ENCODE assay signal across 23 cellular contexts in the genomic region with DNA sequence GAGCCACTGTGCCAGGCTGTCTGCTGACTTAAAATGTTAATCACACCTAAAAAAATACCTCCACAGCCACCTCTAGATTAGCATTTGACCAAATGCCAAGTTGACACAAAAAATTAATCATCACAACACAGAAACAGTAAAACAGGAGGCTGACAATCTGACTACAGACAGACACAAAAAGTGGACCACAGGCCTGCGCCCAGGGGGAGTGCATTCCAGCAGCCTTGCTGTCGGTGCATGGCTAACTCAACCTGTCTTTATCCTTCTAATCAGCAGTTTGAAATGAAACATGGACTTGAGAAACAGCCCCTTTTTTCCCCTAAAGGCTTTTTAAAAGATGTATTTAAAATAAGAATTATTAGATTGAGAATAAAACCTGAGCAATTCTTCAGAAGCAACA. TPM values are rescaled to one million over a fixed set of nuclear protein-coding genes. Genes with fewer than 3 reads are reported as not detected.
DNase-seq lines count a peak whose midpoint lies in the region; ATAC-seq, FAIRE-seq and TF ChIP-seq lines count a peak whose summit lies in the region.
"Had no signal": no experiment of that assay in that cellular context is flagged by ENCODE, and none has a peak within 500 bp of the region (broad histone marks: within the 10 kb centered on the region; RNA-seq: fewer than 3 reads in every experiment).

No MANE protein-coding gene starts in this region.

- H3K27ac ChIP-seq in DOHH2 (ENCODE audit: low read depth, low read length): peak overlapping the region; percentile 93
- H3K27ac ChIP-seq: 22Rv1; A549; BLaER1 treated with 17β-estradiol and CSF1 and Interleukin-3, amounts not matched to agents 10 nM and 100 nM; C4-2B had no signal

- H3F3A ChIP-seq in DOHH2 (ENCODE audit: control insufficient read depth, insufficient read depth): peaks cover 11% of the 10 kb centered on the region; the same call in 1 of the 2 replicates

- no peaks in the 10 kb centered on the region for H4K20me1 ChIP-seq in DOHH2 (ENCODE audit: control insufficient read depth, insufficient read depth, low read depth, low read length)
- H4K20me1 ChIP-seq: BLaER1 treated with 17β-estradiol and CSF1 and Interleukin-3, amounts not matched to agents 10 nM and 100 nM had no signal

- H3K9me3 ChIP-seq in DOHH2 (ENCODE audit: control insufficient read depth, insufficient read depth, low read length): no peaks in the 10 kb centered on the region
- H3K9me3 ChIP-seq: A549, Caco-2 had no signal

- no peak for FAIRE-seq in HTR-8/SVneo (lab: Jason Lieb, UNC)
- FAIRE-seq: A549, D721Med, GM12878, GM12892, GM18507, GM19239 had no signal

- no peaks in the 10 kb centered on the region for H3K9me2 ChIP-seq in DOHH2 (replicated peaks; ENCODE audit: control insufficient read depth, low read length)

- no peak for ATAC-seq in GM18909 (IDR thresholded peaks at IDR 0.05; ENCODE audit: poor library complexity, unreplicated experiment)
- ATAC-seq: A549; CD8-positive, alpha-beta T cell; GM12878 had no signal

- no peak for TF ChIP-seq CTCF in DOHH2 (IDR thresholded peaks at IDR 0.05; ENCODE audit: low read depth, low read length, poor library complexity, severe bottlenecking)

- no peak overlapping the region for H3K4me3 ChIP-seq in DOHH2 (ENCODE audit: low read length)
- H3K4me3 ChIP-seq: A549; BLaER1 treated with 17β-estradiol and CSF1 and Interleukin-3, amounts not matched to agents 10 nM and 100 nM; GM12878 had no signal

- no peaks in the 10 kb centered on the region for H3K79me2 ChIP-seq in DOHH2 (ENCODE audit: control insufficient read depth, low read length)

- no peaks in the 10 kb centered on the region for H3K36me3 ChIP-seq in DOHH2 (ENCODE audit: control insufficient read depth, low read length)
- H3K36me3 ChIP-seq: BLaER1 treated with 17β-estradiol and CSF1 and Interleukin-3, amounts not matched to agents 10 nM and 100 nM had no signal

- DNase-seq in M059J (ENCODE audit: low read depth): peak; percentile 15
- DNase-seq in islet precursor cell: peak; percentile 66
- DNase-seq in HTR-8/SVneo (ENCODE audit: insufficient read length, low spot score): no peak
- no peak for DNase-seq in stimulated activated CD4-positive, alpha-beta T cell treated with anti-CD3 and anti-CD28 coated beads, Interleukin-4, amount 100 ng/mL, for 24 hours
- DNase-seq: AML-193; Caco-2; Calu3; CD4-positive, alpha-beta T cell; DMS79 treated with DMSO at 0.1 percent for 48 hours; EL; GDM1 had no signal

- no peaks in the 10 kb centered on the region for H3K27me3 ChIP-seq in DOHH2 (ENCODE audit: control insufficient read depth, low read length)
- H3K27me3 ChIP-seq: BLaER1 treated with 17β-estradiol and CSF1 and Interleukin-3, amounts not matched to agents 10 nM and 100 nM had no signal

- peaks cover 66% of the 10 kb centered on the region for H3K4me1 ChIP-seq in DOHH2 (ENCODE audit: control insufficient read depth, low read length)

- H3K4me2 ChIP-seq in DOHH2 (ENCODE audit: low read length): no peak overlapping the region
- H3K4me2 ChIP-seq: A549; BLaER1 treated with 17β-estradiol and CSF1 and Interleukin-3, amounts not matched to agents 10 nM and 100 nM had no signal

RNA-seq across cellular contexts. Expression of a gene that starts 34.0 kb away (rescaled TPM):
- 138 and 150 TPM in 2 replicates for total RNA-seq in M059J (2014; rRNA removed; shearing (Covaris generic))

RNA-seq across cellular contexts. Expression of a gene that starts 53.3 kb away (rescaled TPM):
- 521 and 537 TPM in 2 replicates for total RNA-seq in M059J (2014; rRNA removed; shearing (Covaris generic))

Comparison
In these comparisons a context has a peak if more than half of its experiments do, and no peak if none do; other contexts are left out.
1. DNase-seq: peak in M059J (single experiment) and islet precursor cell (single experiment); none in HTR-8/SVneo (single experiment) and stimulated activated CD4-positive, alpha-beta T cell treated with anti-CD3 and anti-CD28 coated beads, Interleukin-4, amount 100 ng/mL, for 24 hours (single experiment).